15 cellular contexts compared by ENCODE assay signal in the genomic region with DNA sequence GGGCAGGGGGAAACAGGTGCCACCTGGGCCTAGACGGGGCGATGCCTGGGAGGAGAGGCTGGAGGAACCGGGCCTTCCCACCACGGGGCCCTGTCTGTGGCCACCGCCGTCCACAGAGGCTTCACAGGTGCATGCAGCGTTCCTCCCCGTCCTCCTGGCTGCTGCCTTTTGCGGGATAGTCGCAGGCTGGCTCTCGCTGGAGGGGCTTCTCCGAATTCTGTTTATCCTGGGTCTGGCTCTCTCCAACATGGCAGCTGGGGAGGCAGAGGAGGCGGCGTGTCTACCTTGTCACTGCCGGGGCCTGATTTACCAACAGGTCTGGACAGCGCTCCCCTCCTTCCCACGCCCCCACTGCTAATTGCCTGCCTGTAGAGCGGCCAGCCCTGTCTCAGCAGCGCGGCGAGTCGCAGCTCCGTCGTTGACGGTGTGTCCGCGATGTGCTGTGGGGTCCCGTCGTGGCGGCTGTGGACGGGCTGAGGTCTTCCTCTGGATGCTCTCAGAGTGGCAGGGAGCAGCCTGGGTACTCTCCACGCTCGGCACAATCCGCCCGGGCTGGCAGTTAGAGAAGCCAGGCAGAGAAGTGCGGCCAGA.
"Had no signal": no experiment of that assay in that cellular context is flagged by ENCODE, and none has a peak within 500 bp of the region (broad histone marks: within the 10 kb centered on the region; RNA-seq: fewer than 3 reads in every experiment).

No MANE protein-coding gene starts in this region.

- H3K27ac ChIP-seq: ascending aorta, heart left ventricle, tibial artery, vagina had no signal

- FAIRE-seq: colon, islet of Langerhans had no signal

- H3K9me3 ChIP-seq: ascending aorta, esophagus squamous epithelium, heart left ventricle, tibial artery, vagina had no signal

- H3K36me3 ChIP-seq: ascending aorta, esophagus squamous epithelium, heart left ventricle, tibial artery, vagina had no signal

- H3K27me3 ChIP-seq: ascending aorta, vagina had no signal

- ATAC-seq: activated CD8-positive, alpha-beta T cell treated with anti-CD3 and anti-CD28 coated beads, Interleukin-2, amount 10 ng/mL, durations not matched to agents 7 days and 5 days; activated naive CD8-positive, alpha-beta T cell treated with anti-CD3 and anti-CD28 coated beads, Interleukin-2, amount 50 U/mL, for 24 hours; heart left ventricle; natural killer cell; stimulated activated naive CD8-positive, alpha-beta T cell treated with anti-CD3 and anti-CD28 coated beads, Interleukin-15, amount 100 ng/mL, for 72 hours had no signal

- DNase-seq: activated CD4-positive, alpha-beta T cell treated with anti-CD3 and anti-CD28 coated beads for 48 hours; activated CD8-positive, alpha-beta T cell treated with anti-CD3 and anti-CD28 coated beads, Interleukin-2, amount 10 ng/mL, durations not matched to agents 7 days and 5 days; activated naive CD4-positive, alpha-beta T cell treated with Interleukin-2 at 50 U/mL for 16 hours; activated naive CD8-positive, alpha-beta T cell treated with anti-CD3 and anti-CD28 coated beads, Interleukin-2, amount 50 U/mL, for 24 hours; esophagus squamous epithelium; heart left ventricle; natural killer cell; stimulated activated CD4-positive, alpha-beta T cell treated with anti-CD3 and anti-CD28 coated beads, Interleukin-4, amount 100 ng/mL, for 4 hours; stimulated activated naive CD8-positive, alpha-beta T cell treated with anti-CD3 and anti-CD28 coated beads, Interleukin-15, amount 100 ng/mL, for 72 hours; tibial artery had no signal

- H3K4me1 ChIP-seq: ascending aorta, heart left ventricle had no signal

- H3K4me3 ChIP-seq: lung had no signal
